ENCODE assay signal across 10 cellular contexts in genomic region chr12:10362828-10363664, GRCh38. TPM values are rescaled to one million over a fixed set of nuclear protein-coding genes. Genes with fewer than 3 reads are reported as not detected.
DNase-seq lines count a peak whose midpoint lies in the region; ATAC-seq and TF ChIP-seq lines count a peak whose summit lies in the region.
"Had no signal": no experiment of that assay in that cellular context is flagged by ENCODE, and none has a peak within 500 bp of the region (broad histone marks: within the 10 kb centered on the region; RNA-seq: fewer than 3 reads in every experiment).

No MANE protein-coding gene starts in this region.

- peaks cover 27% of the 10 kb centered on the region for H3K9me3 Mint-ChIP-seq in nephron progenitor cell
- H3K9me3 Mint-ChIP-seq: activated naive CD8-positive, alpha-beta T cell treated with anti-CD3 and anti-CD28 coated beads, Interleukin-2, amount 10 ng/mL, durations not matched to agents 7 days and 5 days had no signal

- H3K9me3 ChIP-seq in BLaER1 treated with 17β-estradiol and CSF1 and Interleukin-3, amounts not matched to agents 10 nM and 100 nM (replicated peaks in 1 of 11) = peaks cover 7 to 21% (median 15%) of the 10 kb centered on the region in 11 experiments

- H3K36me3 Mint-ChIP-seq in nephron progenitor cell (ENCODE audit: low read depth) = peaks cover 19% of the 10 kb centered on the region

- no peak for ATAC-seq in GM18873 (IDR thresholded peaks at IDR 0.05; ENCODE audit: low FRiP score, unreplicated experiment)

- peaks cover 39 to 52% (median 46%) of the 10 kb centered on the region in 10 experiments for H3K4me1 ChIP-seq in BLaER1 treated with 17β-estradiol and CSF1 and Interleukin-3, amounts not matched to agents 10 nM and 100 nM

- no peak overlapping the region for H3K4me3 Mint-ChIP-seq in nephron progenitor cell
- H3K4me3 Mint-ChIP-seq: activated naive CD8-positive, alpha-beta T cell treated with anti-CD3 and anti-CD28 coated beads, Interleukin-2, amount 10 ng/mL, durations not matched to agents 7 days and 5 days had no signal

- DNase-seq in LHCN-M2 (ENCODE audit: low read depth) (peak; percentile 36), choroid plexus epithelial cell (ENCODE audit: low read depth) (peak; percentile 64), nephron progenitor cell (no peak), LoVo (ENCODE audit: low spot score) (no peak), NCI-H69 (lab: John Stamatoyannopoulos, UW) (no peak)
- DNase-seq in stimulated activated CD4-positive, alpha-beta T cell treated with anti-CD3 and anti-CD28 coated beads, Interleukin-12 subunit alpha, Interleukin-12 subunit beta, amount 100 ng/mL, for 4 hours = no peak
- DNase-seq: NK-92 treated with Interleukin-12 subunit alpha and Interleukin-12 subunit beta, amount 100 ng/mL, for 24 hours had no signal

- H3K27ac Mint-ChIP-seq in nephron progenitor cell = peak overlapping the region; percentile 80
- H3K27ac Mint-ChIP-seq: activated naive CD8-positive, alpha-beta T cell treated with anti-CD3 and anti-CD28 coated beads, Interleukin-2, amount 10 ng/mL, durations not matched to agents 7 days and 5 days had no signal

- H3K27me3 Mint-ChIP-seq in nephron progenitor cell (ENCODE audit: low read depth, poor library complexity) = peaks cover 3% of the 10 kb centered on the region
- H3K27me3 Mint-ChIP-seq: activated naive CD8-positive, alpha-beta T cell treated with anti-CD3 and anti-CD28 coated beads, Interleukin-2, amount 10 ng/mL, durations not matched to agents 7 days and 5 days had no signal

- peak overlapping the region in 10 of 11 experiments; percentile 84 to 98 (median 94); a peak in 20 of 22 replicates for H3K4me2 ChIP-seq in BLaER1 treated with 17β-estradiol and CSF1 and Interleukin-3, amounts not matched to agents 10 nM and 100 nM

- H3K4me3 ChIP-seq in BLaER1 treated with 17β-estradiol and CSF1 and Interleukin-3, amounts not matched to agents 10 nM and 100 nM = no peak overlapping the region; a peak in 2 of 20 replicates
- H3K4me3 ChIP-seq in choroid plexus epithelial cell (ENCODE audit: low read depth, low read length) = no peak overlapping the region

- peak overlapping the region in 5 of 11 experiments; percentile 51 to 86 (median 82); a peak in 8 of 22 replicates for H3K9ac ChIP-seq in BLaER1 treated with 17β-estradiol and CSF1 and Interleukin-3, amounts not matched to agents 10 nM and 100 nM

- no peaks in the 10 kb centered on the region for H3K27me3 ChIP-seq in BLaER1 treated with 17β-estradiol and CSF1 and Interleukin-3, amounts not matched to agents 10 nM and 100 nM

- H3K27ac ChIP-seq in BLaER1 treated with 17β-estradiol and CSF1 and Interleukin-3, amounts not matched to agents 10 nM and 100 nM = peak overlapping the region in 6 of 11 experiments; percentile 80 to 90 (median 85); a peak in 12 of 22 replicates

- H3K36me3 ChIP-seq in BLaER1 treated with 17β-estradiol and CSF1 and Interleukin-3, amounts not matched to agents 10 nM and 100 nM = no peaks in the 10 kb centered on the region

- peaks cover 21% of the 10 kb centered on the region for H3K4me1 Mint-ChIP-seq in nephron progenitor cell

- TF ChIP-seq CTCF in choroid plexus epithelial cell (conservative IDR thresholded peaks at IDR 0.05; ENCODE audit: low read depth, low read length) = no peak
- no peak for TF ChIP-seq CTCF in nephron progenitor cell (IDR thresholded peaks at IDR 0.05)

- no peaks in the 10 kb centered on the region for H4K20me1 ChIP-seq in BLaER1 treated with 17β-estradiol and CSF1 and Interleukin-3, amounts not matched to agents 10 nM and 100 nM

RNA-seq across cellular contexts. Expression of gene KLRK1, which starts 26.8 kb away (rescaled TPM):
- total RNA-seq in LHCN-M2 (2014; rRNA removed) = 0.26 and 0.40 TPM in 2 replicates
- polyA plus RNA-seq in LHCN-M2 (2012) = 0.05 TPM

RNA-seq across cellular contexts. Expression of gene KLRC4, which starts 46.5 kb away (rescaled TPM):
- total RNA-seq in LHCN-M2 (2014; rRNA removed) = not detected in 2 replicates
- not detected for polyA plus RNA-seq in LHCN-M2 (2012)

RNA-seq across cellular contexts. Expression of gene KLRD1, which starts 55.4 kb away (rescaled TPM):
- total RNA-seq in LHCN-M2 (2014; rRNA removed) = not detected in 2 replicates
- polyA plus RNA-seq in LHCN-M2 (2012) = not detected

RNA-seq across cellular contexts. Expression of gene KLRC3, which starts 57.3 kb away (rescaled TPM):
- 0.63 TPM in 1 of 2 replicates, not detected in the other for total RNA-seq in LHCN-M2 (2014; rRNA removed)
- polyA plus RNA-seq in LHCN-M2 (2012) = not detected

Comparison
In these comparisons a context has a peak if more than half of its experiments do, and no peak if none do; other contexts are left out.
1. DNase-seq: peak in LHCN-M2 (single experiment) and choroid plexus epithelial cell (single experiment); none in nephron progenitor cell (single experiment), stimulated activated CD4-positive, alpha-beta T cell treated with anti-CD3 and anti-CD28 coated beads, Interleukin-12 subunit alpha, Interleukin-12 subunit beta, amount 100 ng/mL, for 4 hours (single experiment), LoVo (single experiment) and NCI-H69 (single experiment).